ENCODE assay signal across 13 cellular contexts in the genomic region with DNA sequence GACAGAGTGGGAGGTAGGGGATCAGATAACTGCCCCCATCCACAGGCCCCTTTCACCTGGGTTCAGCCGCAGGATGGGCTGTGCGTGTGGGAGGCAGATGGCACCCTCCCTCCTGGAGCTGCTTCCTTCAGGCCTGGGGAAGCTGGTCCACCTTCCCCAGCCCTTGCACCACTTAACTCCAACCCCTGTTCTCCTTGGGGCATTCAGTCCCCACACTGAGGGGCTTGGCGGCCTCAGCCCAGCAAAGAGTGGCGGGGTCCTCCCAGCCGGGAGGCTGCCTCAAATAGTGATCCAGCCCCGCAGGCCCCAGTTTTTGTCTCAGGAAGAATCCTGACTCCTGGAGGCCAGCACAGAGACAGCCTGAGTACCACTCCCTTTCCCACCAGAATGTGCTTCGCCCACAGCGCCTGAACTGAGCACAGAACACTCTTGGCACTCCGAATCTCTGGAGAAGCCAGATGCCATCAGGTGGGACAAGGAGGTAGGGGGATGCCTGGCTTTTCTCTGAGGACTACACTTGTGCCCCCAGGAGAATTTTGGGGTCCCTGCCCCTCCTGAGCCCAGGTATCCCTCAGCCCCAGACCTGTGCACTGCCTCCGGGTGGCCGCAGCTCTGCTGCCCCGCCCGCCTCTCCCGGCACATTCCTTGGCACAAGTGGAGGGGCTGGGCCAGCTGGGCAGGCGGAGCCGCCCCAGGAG. TPM values are rescaled to one million over a fixed set of nuclear protein-coding genes. Genes with fewer than 3 reads are reported as not detected.
A peak's percentile ranks its signal among the peaks of the same experiment; 100 is the strongest.
DNase-seq lines count a peak whose midpoint lies in the region; ATAC-seq and TF ChIP-seq lines count a peak whose summit lies in the region.
"Had no signal": no experiment of that assay in that cellular context is flagged by ENCODE, and none has a peak within 500 bp of the region (broad histone marks: within the 10 kb centered on the region; RNA-seq: fewer than 3 reads in every experiment).

No MANE protein-coding gene starts in this region.

- no peak for TF ChIP-seq CTCF in activated CD8-positive, alpha-beta T cell treated with anti-CD3 and anti-CD28 coated beads for 36 hours (IDR thresholded peaks at IDR 0.05)

- peaks cover 17% of the 10 kb centered on the region for H3K4me1 Mint-ChIP-seq in activated CD8-positive, alpha-beta T cell treated with anti-CD3 and anti-CD28 coated beads for 36 hours (ENCODE audit: low read depth)
- peaks cover 45% of the 10 kb centered on the region for H3K4me1 Mint-ChIP-seq in activated CD8-positive, alpha-beta T cell treated with anti-CD3 and anti-CD28 coated beads, Interleukin-2, amount 10 ng/mL, durations not matched to agents 7 days and 5 days (ENCODE audit: low read depth)
- H3K4me1 Mint-ChIP-seq in stimulated activated effector memory CD8-positive, alpha-beta T cell treated with anti-CD3 and anti-CD28 coated beads, Interleukin-12 subunit alpha, Interleukin-12 subunit beta, amount 100 ng/mL, for 72 hours: peaks cover 29% of the 10 kb centered on the region

- intact Hi-C loops in activated CD8-positive, alpha-beta T cell treated with anti-CD3 and anti-CD28 coated beads for 36 hours (cut with micrococcal nuclease): no loop called here
- intact Hi-C loops in left cardiac atrium (cut with DNase I): no loop called here

- no peaks in the 10 kb centered on the region for H3K9me3 Mint-ChIP-seq in activated CD8-positive, alpha-beta T cell treated with anti-CD3 and anti-CD28 coated beads for 36 hours
- no peaks in the 10 kb centered on the region for H3K9me3 Mint-ChIP-seq in activated CD8-positive, alpha-beta T cell treated with anti-CD3 and anti-CD28 coated beads, Interleukin-2, amount 10 ng/mL, durations not matched to agents 7 days and 5 days (ENCODE audit: insufficient read depth)
- H3K9me3 Mint-ChIP-seq in stimulated activated effector memory CD8-positive, alpha-beta T cell treated with anti-CD3 and anti-CD28 coated beads, Interleukin-12 subunit alpha, Interleukin-12 subunit beta, amount 100 ng/mL, for 72 hours: no peaks in the 10 kb centered on the region
- H3K9me3 Mint-ChIP-seq: stimulated activated naive CD8-positive, alpha-beta T cell treated with anti-CD3 and anti-CD28 coated beads, Interleukin-15, amount 100 ng/mL, for 72 hours had no signal

- ATAC-seq in activated CD8-positive, alpha-beta T cell treated with anti-CD3 and anti-CD28 coated beads for 36 hours: peak; percentile 5
- no peak for ATAC-seq in activated CD8-positive, alpha-beta T cell treated with anti-CD3 and anti-CD28 coated beads, Interleukin-2, amount 10 ng/mL, durations not matched to agents 7 days and 5 days
- peak; percentile 51 to 52 for ATAC-seq in left cardiac atrium
- ATAC-seq in stimulated activated effector memory CD8-positive, alpha-beta T cell treated with anti-CD3 and anti-CD28 coated beads, Interleukin-12 subunit alpha, Interleukin-12 subunit beta, amount 100 ng/mL, for 72 hours: no peak
- ATAC-seq: stimulated activated naive CD8-positive, alpha-beta T cell treated with anti-CD3 and anti-CD28 coated beads, Interleukin-15, amount 100 ng/mL, for 72 hours had no signal

- POLR2A ChIA-PET in activated CD8-positive, alpha-beta T cell treated with anti-CD3 and anti-CD28 coated beads for 36 hours (lab: Charles Lee): interaction anchor here (0.7 to 2.4 kb wide), 11 partner anchors 9 to 155 kb away, joined by 3 to 6 read pairs (median 4); no protein-coding TSS in a partner anchor
- POLR2A ChIA-PET in activated CD8-positive, alpha-beta T cell treated with anti-CD3 and anti-CD28 coated beads, Interleukin-2, amount 10 ng/mL, durations not matched to agents 7 days and 5 days (lab: Charles Lee): interaction anchor here (0.9 to 3.1 kb wide), 4 partner anchors 10 to 36 kb away, joined by 3 to 12 read pairs (median 4); partner anchors contain the start of gene SMG5

- peaks cover 3% of the 10 kb centered on the region for H3K36me3 Mint-ChIP-seq in activated CD8-positive, alpha-beta T cell treated with anti-CD3 and anti-CD28 coated beads for 36 hours (ENCODE audit: low read depth)
- peaks cover 16% of the 10 kb centered on the region for H3K36me3 Mint-ChIP-seq in activated CD8-positive, alpha-beta T cell treated with anti-CD3 and anti-CD28 coated beads, Interleukin-2, amount 10 ng/mL, durations not matched to agents 7 days and 5 days (ENCODE audit: low read depth)
- H3K36me3 Mint-ChIP-seq in stimulated activated effector memory CD8-positive, alpha-beta T cell treated with anti-CD3 and anti-CD28 coated beads, Interleukin-12 subunit alpha, Interleukin-12 subunit beta, amount 100 ng/mL, for 72 hours: peaks cover 67% of the 10 kb centered on the region

- no peak for DNase-seq in activated CD8-positive, alpha-beta T cell treated with anti-CD3 and anti-CD28 coated beads for 36 hours
- DNase-seq in activated CD8-positive, alpha-beta T cell treated with anti-CD3 and anti-CD28 coated beads, Interleukin-2, amount 10 ng/mL, durations not matched to agents 7 days and 5 days: no peak
- peak; percentile 11 for DNase-seq in RPMI8226
- DNase-seq in left cardiac atrium: peak; percentile 56
- no peak for DNase-seq in stimulated activated effector memory CD8-positive, alpha-beta T cell treated with anti-CD3 and anti-CD28 coated beads, Interleukin-12 subunit alpha, Interleukin-12 subunit beta, amount 100 ng/mL, for 72 hours (ENCODE audit: low spot score in 2 of 2)
- no peak for DNase-seq in NCI-H2029 treated with DMSO at 0.1 percent for 48 hours (lab: John Stamatoyannopoulos, UW)
- DNase-seq in HuH-7.5 (ENCODE audit: low spot score): no peak
- no peak for DNase-seq in dedifferentiated amniotic fluid mesenchymal stem cell (ENCODE audit: extremely low spot score)
- DNase-seq: activated CD8-positive, alpha-beta memory T cell treated with anti-CD3 and anti-CD28 coated beads, Interleukin-2, amount 50 U/mL, for 4 hours; AML-193; NCI-H1105; stimulated activated CD4-positive, alpha-beta T cell treated with anti-CD3 and anti-CD28 coated beads, Interleukin-2, amount 100 ng/mL, for 24 hours; stimulated activated naive CD8-positive, alpha-beta T cell treated with anti-CD3 and anti-CD28 coated beads, Interleukin-15, amount 100 ng/mL, for 72 hours had no signal

- no peaks in the 10 kb centered on the region for H3K27me3 Mint-ChIP-seq in activated CD8-positive, alpha-beta T cell treated with anti-CD3 and anti-CD28 coated beads for 36 hours
- no peaks in the 10 kb centered on the region for H3K27me3 Mint-ChIP-seq in activated CD8-positive, alpha-beta T cell treated with anti-CD3 and anti-CD28 coated beads, Interleukin-2, amount 10 ng/mL, durations not matched to agents 7 days and 5 days (ENCODE audit: low read depth)
- H3K27me3 Mint-ChIP-seq: stimulated activated naive CD8-positive, alpha-beta T cell treated with anti-CD3 and anti-CD28 coated beads, Interleukin-15, amount 100 ng/mL, for 72 hours had no signal

- H3K4me3 Mint-ChIP-seq in activated CD8-positive, alpha-beta T cell treated with anti-CD3 and anti-CD28 coated beads for 36 hours: no peak overlapping the region
- H3K4me3 Mint-ChIP-seq in activated CD8-positive, alpha-beta T cell treated with anti-CD3 and anti-CD28 coated beads, Interleukin-2, amount 10 ng/mL, durations not matched to agents 7 days and 5 days: no peak overlapping the region
- H3K4me3 Mint-ChIP-seq in stimulated activated effector memory CD8-positive, alpha-beta T cell treated with anti-CD3 and anti-CD28 coated beads, Interleukin-12 subunit alpha, Interleukin-12 subunit beta, amount 100 ng/mL, for 72 hours: peak overlapping the region; percentile 77

- no peak overlapping the region for H3K27ac Mint-ChIP-seq in activated CD8-positive, alpha-beta T cell treated with anti-CD3 and anti-CD28 coated beads for 36 hours
- no peak overlapping the region for H3K27ac Mint-ChIP-seq in activated CD8-positive, alpha-beta T cell treated with anti-CD3 and anti-CD28 coated beads, Interleukin-2, amount 10 ng/mL, durations not matched to agents 7 days and 5 days
- peak overlapping the region; percentile 94 for H3K27ac Mint-ChIP-seq in stimulated activated effector memory CD8-positive, alpha-beta T cell treated with anti-CD3 and anti-CD28 coated beads, Interleukin-12 subunit alpha, Interleukin-12 subunit beta, amount 100 ng/mL, for 72 hours

- CTCF ChIA-PET in activated CD8-positive, alpha-beta T cell treated with anti-CD3 and anti-CD28 coated beads for 36 hours (lab: Charles Lee): interaction anchor here (0.9 to 2.7 kb wide), 6 partner anchors 20 to 181 kb away, joined by 4 to 10 read pairs (median 4); partner anchors contain the start of gene TMEM79
- CTCF ChIA-PET in activated CD8-positive, alpha-beta T cell treated with anti-CD3 and anti-CD28 coated beads, Interleukin-2, amount 10 ng/mL, durations not matched to agents 7 days and 5 days (lab: Charles Lee): interaction anchor here (1.0 to 2.4 kb wide), 7 partner anchors 10 to 151 kb away, joined by 3 to 9 read pairs (median 3); no protein-coding TSS in a partner anchor

RNA-seq across cellular contexts. Expression of gene PAQR6, which starts 0.9 kb away (rescaled TPM):
- 1 to 10 TPM; 4.7 to 5.0 TPM for total RNA-seq in activated CD8-positive, alpha-beta T cell treated with anti-CD3 and anti-CD28 coated beads for 36 hours
- total RNA-seq in activated CD8-positive, alpha-beta T cell treated with anti-CD3 and anti-CD28 coated beads, Interleukin-2, amount 10 ng/mL, durations not matched to agents 7 days and 5 days: 1 to 10 TPM; 8.6 to 9.9 TPM
- 1 to 10 TPM in 1 of 2 donors, under 1 TPM in 1; 0.71 to 1.3 TPM for total RNA-seq in left cardiac atrium

RNA-seq across cellular contexts. Expression of gene BGLAP, which starts 4.9 kb away (rescaled TPM):
- 1 to 10 TPM; 2.2 to 2.5 TPM for total RNA-seq in activated CD8-positive, alpha-beta T cell treated with anti-CD3 and anti-CD28 coated beads for 36 hours
- 1 to 10 TPM; 2.8 TPM for total RNA-seq in activated CD8-positive, alpha-beta T cell treated with anti-CD3 and anti-CD28 coated beads, Interleukin-2, amount 10 ng/mL, durations not matched to agents 7 days and 5 days
- under 1 TPM in 1 of 2 donors, not detected in 1; 0.47 TPM for total RNA-seq in left cardiac atrium

RNA-seq across cellular contexts. Expression of gene PMF1, which starts 34.1 kb away (rescaled TPM):
- 10 to 100 TPM; 89.4 to 93.7 TPM for total RNA-seq in activated CD8-positive, alpha-beta T cell treated with anti-CD3 and anti-CD28 coated beads for 36 hours
- total RNA-seq in activated CD8-positive, alpha-beta T cell treated with anti-CD3 and anti-CD28 coated beads, Interleukin-2, amount 10 ng/mL, durations not matched to agents 7 days and 5 days: 10 to 100 TPM; 72.3 to 77.3 TPM
- total RNA-seq in left cardiac atrium: 10 to 100 TPM; 47.4 to 62.8 TPM

RNA-seq across cellular contexts. Expression of gene SMG5, which starts 35.7 kb away (rescaled TPM):
- 10 to 100 TPM; 70.3 to 70.7 TPM for total RNA-seq in activated CD8-positive, alpha-beta T cell treated with anti-CD3 and anti-CD28 coated beads for 36 hours
- 10 to 100 TPM; 75.2 to 78.2 TPM for total RNA-seq in activated CD8-positive, alpha-beta T cell treated with anti-CD3 and anti-CD28 coated beads, Interleukin-2, amount 10 ng/mL, durations not matched to agents 7 days and 5 days
- total RNA-seq in left cardiac atrium: 10 to 100 TPM; 65.9 to 66.4 TPM

RNA-seq across cellular contexts. Expression of gene TMEM79, which starts 37.2 kb away (rescaled TPM):
- total RNA-seq in activated CD8-positive, alpha-beta T cell treated with anti-CD3 and anti-CD28 coated beads for 36 hours: 1 to 10 TPM; 8.0 to 8.2 TPM
- total RNA-seq in activated CD8-positive, alpha-beta T cell treated with anti-CD3 and anti-CD28 coated beads, Interleukin-2, amount 10 ng/mL, durations not matched to agents 7 days and 5 days: 10 to 100 TPM in 1 of 2 experiments, 1 to 10 TPM in 1; 9.1 to 11.0 TPM
- 1 to 10 TPM; 2.0 to 2.3 TPM for total RNA-seq in left cardiac atrium

Comparison
In these comparisons a context has a peak if more than half of its experiments do, and no peak if none do; other contexts are left out.
1. ATAC-seq: peak in activated CD8-positive, alpha-beta T cell treated with anti-CD3 and anti-CD28 coated beads for 36 hours (single experiment) and left cardiac atrium (2 of 2); none in activated CD8-positive, alpha-beta T cell treated with anti-CD3 and anti-CD28 coated beads, Interleukin-2, amount 10 ng/mL, durations not matched to agents 7 days and 5 days (single experiment) and stimulated activated effector memory CD8-positive, alpha-beta T cell treated with anti-CD3 and anti-CD28 coated beads, Interleukin-12 subunit alpha, Interleukin-12 subunit beta, amount 100 ng/mL, for 72 hours (single experiment).
2. DNase-seq: peak in RPMI8226 (single experiment) and left cardiac atrium (single experiment); none in activated CD8-positive, alpha-beta T cell treated with anti-CD3 and anti-CD28 coated beads for 36 hours (single experiment), activated CD8-positive, alpha-beta T cell treated with anti-CD3 and anti-CD28 coated beads, Interleukin-2, amount 10 ng/mL, durations not matched to agents 7 days and 5 days (single experiment), stimulated activated effector memory CD8-positive, alpha-beta T cell treated with anti-CD3 and anti-CD28 coated beads, Interleukin-12 subunit alpha, Interleukin-12 subunit beta, amount 100 ng/mL, for 72 hours (0 of 2), NCI-H2029 treated with DMSO at 0.1 percent for 48 hours (single experiment), HuH-7.5 (single experiment) and dedifferentiated amniotic fluid mesenchymal stem cell (single experiment).